ENCODE assay signal across 8 cellular contexts in the genomic region with DNA sequence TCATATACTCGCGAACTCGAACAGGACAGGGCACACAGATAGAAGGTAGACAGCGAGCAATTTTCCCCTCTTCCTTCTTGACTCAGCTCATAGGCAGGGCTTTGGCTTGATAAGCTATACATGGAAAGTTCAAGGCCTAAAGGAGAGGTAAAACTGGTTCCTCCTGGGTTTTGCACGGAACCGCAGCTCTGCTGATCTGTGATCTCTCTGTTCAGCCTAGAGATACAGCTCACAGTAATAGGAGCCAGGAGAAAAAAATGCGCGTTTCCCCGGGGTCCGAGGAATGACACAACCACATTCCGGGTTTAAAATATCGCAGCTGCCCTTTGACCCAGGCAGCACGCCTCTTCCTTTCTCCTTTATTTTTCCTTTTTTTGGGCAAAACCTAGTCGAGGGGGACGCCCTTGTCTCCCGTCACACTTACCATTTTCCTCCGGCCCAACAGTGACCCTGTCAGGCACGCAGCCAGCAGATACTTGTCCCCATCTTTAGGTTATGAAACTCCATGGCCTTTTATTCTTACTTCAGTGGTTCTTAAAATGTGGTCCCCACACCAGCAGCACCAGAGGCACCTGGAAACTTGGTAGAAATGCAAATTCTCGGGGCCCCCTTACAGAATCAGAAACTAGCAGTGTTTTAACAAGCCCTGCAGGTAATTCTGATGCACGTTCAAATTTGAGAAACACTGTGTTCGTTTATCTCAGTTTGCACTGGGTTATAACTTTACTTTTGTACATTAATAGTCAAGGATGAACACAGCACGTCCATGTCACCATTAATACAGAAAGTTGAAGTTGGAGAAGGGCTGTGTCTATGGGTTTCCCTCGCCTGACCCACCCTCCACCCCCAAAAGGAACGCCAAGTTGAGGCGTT. TPM values are rescaled to one million over a fixed set of nuclear protein-coding genes. Genes with fewer than 3 reads are reported as not detected.
DNase-seq lines count a peak whose midpoint lies in the region; ATAC-seq and TF ChIP-seq lines count a peak whose summit lies in the region.

No MANE protein-coding gene starts in this region.

- no peaks in the 10 kb centered on the region for H3K36me3 ChIP-seq in body of pancreas (replicated peaks in 1 of 2; ENCODE audit: insufficient read depth in 1 of 2, low read depth in 2 of 2)

- TF ChIP-seq CTCF in body of pancreas (IDR thresholded peaks at IDR 0.05): no peak

- H3K27ac Mint-ChIP-seq in stimulated activated naive B cell treated with anti-CD40 and anti-IgM and Interleukin-4, amounts not matched to agents 10 μg/mL and 1 μg/mL and 100 μg/mL, for 72 hours: peak overlapping the region; percentile 100

- H3K27me3 Mint-ChIP-seq in stimulated activated naive B cell treated with anti-CD40 and anti-IgM and Interleukin-4, amounts not matched to agents 10 μg/mL and 1 μg/mL and 100 μg/mL, for 72 hours: peaks cover 0 to 4% of the 10 kb centered on the region in 2 donors

- H3K9me3 Mint-ChIP-seq in stimulated activated naive B cell treated with anti-CD40 and anti-IgM and Interleukin-4, amounts not matched to agents 10 μg/mL and 1 μg/mL and 100 μg/mL, for 72 hours: no peaks in the 10 kb centered on the region

- H3K4me3 Mint-ChIP-seq in stimulated activated naive B cell treated with anti-CD40 and anti-IgM and Interleukin-4, amounts not matched to agents 10 μg/mL and 1 μg/mL and 100 μg/mL, for 72 hours: peak overlapping the region; percentile 90 to 100

- H3K4me1 Mint-ChIP-seq in stimulated activated naive B cell treated with anti-CD40 and anti-IgM and Interleukin-4, amounts not matched to agents 10 μg/mL and 1 μg/mL and 100 μg/mL, for 72 hours: peaks cover 43 to 60% of the 10 kb centered on the region in 2 donors

- no peak overlapping the region for H3K4me3 ChIP-seq in body of pancreas

- H3K27me3 ChIP-seq in body of pancreas: no peaks in the 10 kb centered on the region

- TF ChIP-seq POLR2A in body of pancreas (IDR thresholded peaks at IDR 0.05): no peak

- peaks cover 36% of the 10 kb centered on the region for H3K4me1 ChIP-seq in body of pancreas

- 9 to 19% methylated on average over 25 of the region's 25 CpGs for WGBS in body of pancreas, 2 donors

- peak overlapping the region; percentile 63 to 96 (median 92) for H3K27ac ChIP-seq in body of pancreas

- ATAC-seq in body of pancreas: no peak
- peak; percentile 14 to 24 for ATAC-seq in stimulated activated naive B cell treated with anti-CD40 and anti-IgM and Interleukin-4, amounts not matched to agents 10 μg/mL and 1 μg/mL and 100 μg/mL, for 72 hours (replicated peaks)
- ATAC-seq in GM19395 (IDR thresholded peaks at IDR 0.05; ENCODE audit: unreplicated experiment): no peak

- H3K36me3 Mint-ChIP-seq in stimulated activated naive B cell treated with anti-CD40 and anti-IgM and Interleukin-4, amounts not matched to agents 10 μg/mL and 1 μg/mL and 100 μg/mL, for 72 hours: peaks cover 13 to 29% of the 10 kb centered on the region in 2 donors

- no peaks in the 10 kb centered on the region for H3K9me3 ChIP-seq in body of pancreas

- DNase-seq in NCI-H510A treated with DMSO at 0.1 percent for 48 hours (lab: John Stamatoyannopoulos, UW) (peak; percentile 69), NCI-H510A (lab: John Stamatoyannopoulos, UW) (no peak), NCI-H146 treated with DMSO at 0.1 percent for 48 hours (lab: John Stamatoyannopoulos, UW; ENCODE audit: unreplicated experiment) (peak; percentile 81), body of pancreas (peak; percentile 43 to 56 (median 52)), islet precursor cell (peak; percentile 94), GM19240 (ENCODE audit: insufficient read length, low spot score) (no peak)
- DNase-seq in stimulated activated naive B cell treated with anti-CD40 and anti-IgM and Interleukin-4, amounts not matched to agents 10 μg/mL and 1 μg/mL and 100 μg/mL, for 72 hours: peak; percentile 49

- intact Hi-C loops in body of pancreas (cut with DNase I): no loop called here

RNA-seq across cellular contexts. Expression of a gene that starts 1.5 kb away (rescaled TPM):
- total RNA-seq in body of pancreas: 10 to 100 TPM; 70.3 to 76.1 TPM

RNA-seq across cellular contexts. Expression of a gene that starts 14.8 kb away (rescaled TPM):
- 100 to 1,000 TPM; 693 to 755 TPM for total RNA-seq in body of pancreas

RNA-seq across cellular contexts. Expression of a gene that starts 43.2 kb away (rescaled TPM):
- 10 to 100 TPM; 15.0 to 39.2 TPM for total RNA-seq in body of pancreas

Comparison
In these comparisons a context has a peak if more than half of its experiments do, and no peak if none do; other contexts are left out.
1. DNase-seq: peak in NCI-H510A treated with DMSO at 0.1 percent for 48 hours (single experiment), NCI-H146 treated with DMSO at 0.1 percent for 48 hours (single experiment), body of pancreas (4 of 4), islet precursor cell (single experiment) and stimulated activated naive B cell treated with anti-CD40 and anti-IgM and Interleukin-4, amounts not matched to agents 10 μg/mL and 1 μg/mL and 100 μg/mL, for 72 hours (single experiment); none in NCI-H510A (single experiment) and GM19240 (single experiment).
2. ATAC-seq: peak in stimulated activated naive B cell treated with anti-CD40 and anti-IgM and Interleukin-4, amounts not matched to agents 10 μg/mL and 1 μg/mL and 100 μg/mL, for 72 hours (2 of 2); none in body of pancreas (single experiment) and GM19395 (single experiment).